Comparison of ENCODE assay signal across 9 cellular contexts in the genomic region with DNA sequence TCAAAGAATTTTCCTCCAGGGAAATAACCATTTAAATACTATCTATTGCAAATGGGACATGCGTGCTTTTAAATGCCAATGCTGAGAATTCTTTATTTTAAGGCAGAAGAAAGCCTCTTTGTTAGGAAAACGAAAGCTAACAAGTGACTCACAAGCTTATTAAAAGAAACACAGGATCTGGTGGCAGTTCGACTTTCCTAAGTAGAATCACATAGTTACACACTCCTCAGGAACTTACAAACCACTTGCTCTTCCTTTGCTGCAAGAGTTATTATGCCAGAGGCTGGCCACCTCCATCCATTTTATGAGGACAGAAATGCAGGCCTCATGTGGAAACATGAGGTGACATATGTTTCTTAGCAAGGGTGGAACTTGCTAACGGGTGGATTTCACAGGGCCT.
A peak's percentile ranks its signal among the peaks of the same experiment; 100 is the strongest.
DNase-seq lines count a peak whose midpoint lies in the region; TF ChIP-seq lines count a peak whose summit lies in the region.
"Had no signal": no experiment of that assay in that cellular context is flagged by ENCODE, and none has a peak within 500 bp of the region (broad histone marks: within the 10 kb centered on the region; RNA-seq: fewer than 3 reads in every experiment).

No MANE protein-coding gene starts in this region.

- intact Hi-C loops in activated T-helper 2 cell treated with anti-CD3 and anti-CD28 coated beads, Interferon-gamma antibody, Interleukin-2, Interleukin-4, amounts not matched to agents 10 μg/mL and 5 μg/mL and 100 μg/mL, durations not matched to agents 14 hours and 24 hours and 36 hours (cut with micrococcal nuclease): no loop called here

- CTCF ChIA-PET in activated naive CD4-positive, alpha-beta T cell treated with anti-CD3 and anti-CD28 coated beads, Interleukin-2, amount 10 ng/mL, durations not matched to agents 7 days and 5 days (lab: Charles Lee): interaction anchor here (1.1 to 1.4 kb wide), 3 partner anchors 30 to 347 kb away, joined by 3 read pairs; no protein-coding TSS in a partner anchor

- H3K9me3 Mint-ChIP-seq in activated naive CD4-positive, alpha-beta T cell treated with anti-CD3 and anti-CD28 coated beads, Interleukin-2, amount 10 ng/mL, durations not matched to agents 7 days and 5 days: peaks cover 4% of the 10 kb centered on the region
- H3K9me3 Mint-ChIP-seq in activated T-helper 2 cell treated with anti-CD3 and anti-CD28 coated beads, Interferon-gamma antibody, Interleukin-2, Interleukin-4, amounts not matched to agents 10 μg/mL and 5 μg/mL and 100 μg/mL, durations not matched to agents 14 hours and 24 hours and 36 hours: peaks cover 3% of the 10 kb centered on the region
- H3K9me3 Mint-ChIP-seq in endothelial cell (ENCODE audit: unreplicated experiment): no peaks in the 10 kb centered on the region

- peaks cover 3% of the 10 kb centered on the region for H3K36me3 Mint-ChIP-seq in activated naive CD4-positive, alpha-beta T cell treated with anti-CD3 and anti-CD28 coated beads, Interleukin-2, amount 10 ng/mL, durations not matched to agents 7 days and 5 days
- H3K36me3 Mint-ChIP-seq in activated T-helper 2 cell treated with anti-CD3 and anti-CD28 coated beads, Interferon-gamma antibody, Interleukin-2, Interleukin-4, amounts not matched to agents 10 μg/mL and 5 μg/mL and 100 μg/mL, durations not matched to agents 14 hours and 24 hours and 36 hours (ENCODE audit: low read depth): peaks cover 10% of the 10 kb centered on the region
- H3K36me3 Mint-ChIP-seq in endothelial cell (ENCODE audit: low read depth, unreplicated experiment): no peaks in the 10 kb centered on the region

- no peak overlapping the region for H3K4me3 ChIP-seq in thymus (ENCODE audit: low read length)
- H3K4me3 ChIP-seq: esophagus muscularis mucosa had no signal

- H3K4me1 Mint-ChIP-seq in activated naive CD4-positive, alpha-beta T cell treated with anti-CD3 and anti-CD28 coated beads, Interleukin-2, amount 10 ng/mL, durations not matched to agents 7 days and 5 days: peaks cover 59% of the 10 kb centered on the region
- peaks cover 42% of the 10 kb centered on the region for H3K4me1 Mint-ChIP-seq in activated T-helper 2 cell treated with anti-CD3 and anti-CD28 coated beads, Interferon-gamma antibody, Interleukin-2, Interleukin-4, amounts not matched to agents 10 μg/mL and 5 μg/mL and 100 μg/mL, durations not matched to agents 14 hours and 24 hours and 36 hours (ENCODE audit: low read depth)
- H3K4me1 Mint-ChIP-seq in endothelial cell (ENCODE audit: unreplicated experiment): peaks cover 4% of the 10 kb centered on the region

- no peaks in the 10 kb centered on the region for H3K27me3 ChIP-seq in thymus (ENCODE audit: control insufficient read depth, insufficient read depth)
- H3K27me3 ChIP-seq: esophagus muscularis mucosa had no signal

- peak overlapping the region; percentile 21 for H3K27ac ChIP-seq in thymus (ENCODE audit: low read depth)

- WGBS in thymus: 33% methylated on average over 4 of the region's 4 CpGs

- no peak for DNase-seq in activated naive CD4-positive, alpha-beta T cell treated with anti-CD3 and anti-CD28 coated beads, Interleukin-2, amount 10 ng/mL, durations not matched to agents 7 days and 5 days
- DNase-seq in activated naive CD4-positive, alpha-beta T cell treated with Interleukin-2 at 50 U/mL for 16 hours: no peak
- no peak for DNase-seq in activated T-helper 2 cell treated with anti-CD3 and anti-CD28 coated beads, Interferon-gamma antibody, Interleukin-2, Interleukin-4, amounts not matched to agents 10 μg/mL and 5 μg/mL and 100 μg/mL, durations not matched to agents 14 hours and 24 hours and 36 hours (ENCODE audit: low spot score)
- peak; percentile 79 for DNase-seq in hepatic stellate cell (ENCODE audit: low spot score)
- DNase-seq in endothelial cell (ENCODE audit: low spot score): no peak
- DNase-seq in NCI-H1417 (lab: John Stamatoyannopoulos, UW): no peak
- DNase-seq in NCI-H128 (lab: John Stamatoyannopoulos, UW; ENCODE audit: unreplicated experiment): no peak

- H3K27me3 Mint-ChIP-seq in activated naive CD4-positive, alpha-beta T cell treated with anti-CD3 and anti-CD28 coated beads, Interleukin-2, amount 10 ng/mL, durations not matched to agents 7 days and 5 days: peaks cover 7% of the 10 kb centered on the region
- no peaks in the 10 kb centered on the region for H3K27me3 Mint-ChIP-seq in activated T-helper 2 cell treated with anti-CD3 and anti-CD28 coated beads, Interferon-gamma antibody, Interleukin-2, Interleukin-4, amounts not matched to agents 10 μg/mL and 5 μg/mL and 100 μg/mL, durations not matched to agents 14 hours and 24 hours and 36 hours (ENCODE audit: low read depth)
- peaks cover 2% of the 10 kb centered on the region for H3K27me3 Mint-ChIP-seq in endothelial cell (ENCODE audit: unreplicated experiment)

- H3K4me1 ChIP-seq in thymus (ENCODE audit: control insufficient read depth, insufficient read depth, low read length): peaks cover 30% of the 10 kb centered on the region
- H3K4me1 ChIP-seq: esophagus muscularis mucosa had no signal

- H3K4me3 Mint-ChIP-seq in activated naive CD4-positive, alpha-beta T cell treated with anti-CD3 and anti-CD28 coated beads, Interleukin-2, amount 10 ng/mL, durations not matched to agents 7 days and 5 days: no peak overlapping the region
- no peak overlapping the region for H3K4me3 Mint-ChIP-seq in activated T-helper 2 cell treated with anti-CD3 and anti-CD28 coated beads, Interferon-gamma antibody, Interleukin-2, Interleukin-4, amounts not matched to agents 10 μg/mL and 5 μg/mL and 100 μg/mL, durations not matched to agents 14 hours and 24 hours and 36 hours (ENCODE audit: low read depth)
- H3K4me3 Mint-ChIP-seq in endothelial cell (ENCODE audit: unreplicated experiment): no peak overlapping the region

- H3K27ac Mint-ChIP-seq in activated naive CD4-positive, alpha-beta T cell treated with anti-CD3 and anti-CD28 coated beads, Interleukin-2, amount 10 ng/mL, durations not matched to agents 7 days and 5 days: peak overlapping the region; percentile 53
- peak overlapping the region; percentile 20 for H3K27ac Mint-ChIP-seq in activated T-helper 2 cell treated with anti-CD3 and anti-CD28 coated beads, Interferon-gamma antibody, Interleukin-2, Interleukin-4, amounts not matched to agents 10 μg/mL and 5 μg/mL and 100 μg/mL, durations not matched to agents 14 hours and 24 hours and 36 hours
- no peak overlapping the region for H3K27ac Mint-ChIP-seq in endothelial cell (ENCODE audit: unreplicated experiment)

- H3K9me3 ChIP-seq in thymus (ENCODE audit: control insufficient read depth): no peaks in the 10 kb centered on the region
- H3K9me3 ChIP-seq: esophagus muscularis mucosa had no signal

- no peak for TF ChIP-seq CTCF in endothelial cell (IDR thresholded peaks at IDR 0.05; ENCODE audit: unreplicated experiment)

- no peaks in the 10 kb centered on the region for H3K36me3 ChIP-seq in thymus (ENCODE audit: control insufficient read depth, insufficient read depth)
